Comparison of ENCODE assay signal across 12 cellular contexts in genomic region chr18:53771664-53772063, GRCh38.
DNase-seq lines count a peak whose midpoint lies in the region; ATAC-seq and TF ChIP-seq lines count a peak whose summit lies in the region.
"Had no signal": no experiment of that assay in that cellular context is flagged by ENCODE, and none has a peak within 500 bp of the region (broad histone marks: within the 10 kb centered on the region; RNA-seq: fewer than 3 reads in every experiment).

No MANE protein-coding gene starts in this region.

- DNase-seq in DMS153 (lab: John Stamatoyannopoulos, UW) (peak; percentile 71), NCI-H1417 (lab: John Stamatoyannopoulos, UW) (peak; percentile 1 to 83 (median 39)), NCI-H510A (lab: John Stamatoyannopoulos, UW) (peak; percentile 0), hypothalamus (lab: John Stamatoyannopoulos, UW) (no peak)
- DNase-seq in activated CD4-positive, alpha-beta T cell treated with anti-CD3 and anti-CD28 coated beads, Interleukin-2, amount 50 U/mL, for 1 hour, result no peak
- DNase-seq: Kasumi-1, NCI-H526, PC-3, SW 1271 had no signal

- no peak; the same call in 2 of the 3 replicates for ATAC-seq in SK-N-SH treated with all-trans-retinoic acid at 6 μM for 48 hours
- ATAC-seq in GM19351 (IDR thresholded peaks at IDR 0.05; ENCODE audit: unreplicated experiment), result no peak
- ATAC-seq in HG03139 (IDR thresholded peaks at IDR 0.05; ENCODE audit: unreplicated experiment), result no peak
- ATAC-seq: PC-3 had no signal

TF ChIP-seq in SK-N-SH treated with all-trans-retinoic acid at 6 μM for 48 hours, 23 proteins besides CTCF, POLR2A, EP300 and RAD21:
- TF ChIP-seq TSHZ2 (CRISPR knock-in tag; IDR thresholded peaks at IDR 0.05) (peak; percentile 22; the same call in 1 of the 2 replicates), ARNTL (CRISPR knock-in tag; IDR thresholded peaks at IDR 0.05; ENCODE audit: borderline replicate concordance, low read depth) (no peak), ZC3H10 (CRISPR knock-in tag; IDR thresholded peaks at IDR 0.05) (no peak), TCF4 (CRISPR knock-in tag; IDR thresholded peaks at IDR 0.05; ENCODE audit: borderline replicate concordance) (peak; percentile 81), CSRNP3 (CRISPR knock-in tag; IDR thresholded peaks at IDR 0.05) (0 out of 2 replicates have a peak, but pooled peaks have one; percentile 38), ZFP30 (CRISPR knock-in tag; IDR thresholded peaks at IDR 0.05) (no peak)
TF ChIP-seq in SK-N-SH treated with all-trans-retinoic acid at 6 μM for 48 hours: peak in this region for 3.

Comparison
In these comparisons a context has a peak if more than half of its experiments do, and no peak if none do; other contexts are left out.
1. DNase-seq: peak in DMS153 (single experiment), NCI-H1417 (3 of 3) and NCI-H510A (single experiment); none in hypothalamus (0 of 51) and activated CD4-positive, alpha-beta T cell treated with anti-CD3 and anti-CD28 coated beads, Interleukin-2, amount 50 U/mL, for 1 hour (single experiment).